In genomic region chr6:49462927-49463611, GRCh38 we compare ENCODE assay signal across 8 cellular contexts. TPM values are rescaled to one million over a fixed set of nuclear protein-coding genes. Genes with fewer than 3 reads are reported as not detected.
DNase-seq lines count a peak whose midpoint lies in the region; ATAC-seq and TF ChIP-seq lines count a peak whose summit lies in the region.

Gene CENPQ (plus strand): TSS chr6:49463370. CDS start chr6:49470177, 6,807 bp downstream.
Gene MMUT (minus strand): TSS chr6:49463253. CDS start chr6:49459466, 3,787 bp downstream.

- peak; percentile 42 to 94 for TF ChIP-seq POLR2A in tibial nerve (IDR thresholded peaks at IDR 0.05)

- peaks cover 39% of the 10 kb centered on the region for H3K4me1 Mint-ChIP-seq in activated naive CD8-positive, alpha-beta T cell treated with anti-CD3 and anti-CD28 coated beads, Interleukin-2, amount 50 U/mL, for 24 hours

- H3K27me3 ChIP-seq in cardiac muscle cell: no peaks in the 10 kb centered on the region
- H3K27me3 ChIP-seq in parathyroid adenoma (ENCODE audit: control insufficient read depth, insufficient read depth, low read length): no peaks in the 10 kb centered on the region
- H3K27me3 ChIP-seq in tibial nerve: no peaks in the 10 kb centered on the region

- peak within 1 kb of the TSS; percentile 82 for H2AFZ ChIP-seq in parathyroid adenoma

- H3K27ac ChIP-seq in cardiac muscle cell (peak within 1 kb of the TSS; percentile 78), parathyroid adenoma (peak within 1 kb of the TSS; percentile 71), tibial nerve (peak within 1 kb of the TSS; percentile 88 to 96 (median 94))

- peaks cover 3% of the 10 kb centered on the region for H3K36me3 Mint-ChIP-seq in activated naive CD8-positive, alpha-beta T cell treated with anti-CD3 and anti-CD28 coated beads, Interleukin-2, amount 50 U/mL, for 24 hours (ENCODE audit: low read depth)

- H3K36me3 ChIP-seq in cardiac muscle cell (peaks cover 7% of the 10 kb centered on the region), parathyroid adenoma (ENCODE audit: control insufficient read depth, insufficient read depth, low read length) (no peaks in the 10 kb centered on the region), tibial nerve (peaks cover 0 to 10% (median 0%) of the 10 kb centered on the region in 3 donors)

- H3K4me1 ChIP-seq in cardiac muscle cell (ENCODE audit: low read depth) (peaks cover 7% of the 10 kb centered on the region), parathyroid adenoma (peaks cover 5% of the 10 kb centered on the region), tibial nerve (peaks cover 0 to 52% (median 14%) of the 10 kb centered on the region in 4 donors)

- peak within 1 kb of the TSS; percentile 65 for H3K9ac ChIP-seq in parathyroid adenoma

- peak; percentile 97 to 99 for TF ChIP-seq EP300 in tibial nerve (IDR thresholded peaks at IDR 0.05)

- no peaks in the 10 kb centered on the region for H3K27me3 Mint-ChIP-seq in activated naive CD8-positive, alpha-beta T cell treated with anti-CD3 and anti-CD28 coated beads, Interleukin-2, amount 50 U/mL, for 24 hours

- peaks cover 8% of the 10 kb centered on the region for H3K79me2 ChIP-seq in parathyroid adenoma

- H3K27ac Mint-ChIP-seq in activated naive CD8-positive, alpha-beta T cell treated with anti-CD3 and anti-CD28 coated beads, Interleukin-2, amount 50 U/mL, for 24 hours: peak within 1 kb of the TSS; percentile 86

- peak within 1 kb of the TSS; percentile 91 for H3K4me3 Mint-ChIP-seq in activated naive CD8-positive, alpha-beta T cell treated with anti-CD3 and anti-CD28 coated beads, Interleukin-2, amount 50 U/mL, for 24 hours

- no peak for TF ChIP-seq CTCF in GM12865 (IDR thresholded peaks at IDR 0.05; ENCODE audit: insufficient read depth, low read depth, low read length, missing control alignments)
- no peak for TF ChIP-seq CTCF in cardiac muscle cell (IDR thresholded peaks at IDR 0.05; ENCODE audit: low read depth, low read length)
- TF ChIP-seq CTCF in parathyroid adenoma (IDR thresholded peaks at IDR 0.05): no peak
- TF ChIP-seq CTCF in tibial nerve (IDR thresholded peaks at IDR 0.05): peak in 1 of 5 experiments; percentile 41

- H3K4me3 ChIP-seq in GM12865 (ENCODE audit: low read depth, low read length) (peak within 1 kb of the TSS; percentile 85), cardiac muscle cell (peak within 1 kb of the TSS; percentile 53), parathyroid adenoma (ENCODE audit: low read depth, low read length) (peak within 1 kb of the TSS; percentile 67), tibial nerve (peak within 1 kb of the TSS; percentile 49 to 87 (median 78))

- no peaks in the 10 kb centered on the region for H3K9me3 Mint-ChIP-seq in activated naive CD8-positive, alpha-beta T cell treated with anti-CD3 and anti-CD28 coated beads, Interleukin-2, amount 50 U/mL, for 24 hours

- WGBS in tibial nerve, 2 donors: 0% methylated on average over 36 to 37 of the region's 37 CpGs

- DNase-seq in GM12865 (ENCODE audit: low read depth) (peak; percentile 93), NCI-H1417 treated with DMSO at 0.1 percent for 48 hours (lab: John Stamatoyannopoulos, UW) (peak; percentile 67), SW480 (ENCODE audit: low spot score) (peak; percentile 89), cardiac muscle cell (ENCODE audit: low read depth in 1 of 2, low spot score in 1 of 2) (peak; percentile 97 to 98), tibial nerve (ENCODE audit: low spot score in 2 of 2) (peak; percentile 85 to 96)
- DNase-seq in activated naive CD8-positive, alpha-beta T cell treated with anti-CD3 and anti-CD28 coated beads, Interleukin-2, amount 50 U/mL, for 24 hours: peak; percentile 89

- H3K9me3 ChIP-seq in cardiac muscle cell (ENCODE audit: low read depth) (no peaks in the 10 kb centered on the region), parathyroid adenoma (ENCODE audit: control insufficient read depth, low read length) (no peaks in the 10 kb centered on the region), tibial nerve (no peaks in the 10 kb centered on the region)

- peak; percentile 99 for ATAC-seq in HG02763 (IDR thresholded peaks at IDR 0.05; ENCODE audit: unreplicated experiment)
- peak; percentile 98 for ATAC-seq in activated naive CD8-positive, alpha-beta T cell treated with anti-CD3 and anti-CD28 coated beads, Interleukin-2, amount 50 U/mL, for 24 hours

- peak within 1 kb of the TSS; percentile 90 for H3K4me2 ChIP-seq in parathyroid adenoma (ENCODE audit: low read length)

RNA-seq across cellular contexts. Expression of gene CENPQ, which starts in this region (rescaled TPM):
- 1.6 and 4.0 TPM in 2 replicates for total RNA-seq in cardiac muscle cell
- polyA plus RNA-seq in cardiac muscle cell: 4.8 and 4.9 TPM in 2 replicates
- total RNA-seq in tibial nerve: 1 to 10 TPM; 2.4 to 7.1 (median 4.9) TPM

RNA-seq across cellular contexts. Expression of gene MMUT, which starts in this region (rescaled TPM):
- total RNA-seq in cardiac muscle cell (12.5 and 13.5 TPM in 2 replicates), tibial nerve (10 to 100 TPM in 3 of 4 donors, 1 to 10 TPM in 1; 9.0 to 21.3 (median 19.4) TPM)
- polyA plus RNA-seq in cardiac muscle cell: 31.7 and 32.8 TPM in 2 replicates

Comparison
In these comparisons a context has a peak if more than half of its experiments do, and no peak if none do; other contexts are left out.
1. Peak in every context shown above with its lines: DNase-seq, ATAC-seq, H3K4me3 ChIP-seq and H3K27ac ChIP-seq.